ENCODE assay signal across 12 cellular contexts in genomic region chr6:159037746-159038290, GRCh38. TPM values are rescaled to one million over a fixed set of nuclear protein-coding genes. Genes with fewer than 3 reads are reported as not detected.
DNase-seq lines count a peak whose midpoint lies in the region; ATAC-seq and TF ChIP-seq lines count a peak whose summit lies in the region.
"Had no signal": no experiment of that assay in that cellular context is flagged by ENCODE, and none has a peak within 500 bp of the region (broad histone marks: within the 10 kb centered on the region; RNA-seq: fewer than 3 reads in every experiment).

No MANE protein-coding gene starts in this region.

- H2BK5ac ChIP-seq in mesenchymal stem cell (ENCODE audit: low read depth, low read length, poor library complexity, severe bottlenecking): no peak overlapping the region

- H3K4me1 ChIP-seq in mesenchymal stem cell (ENCODE audit: control insufficient read depth, insufficient read depth, low read depth, low read length): no peaks in the 10 kb centered on the region

- no peaks in the 10 kb centered on the region for H3K79me1 ChIP-seq in mesenchymal stem cell (replicated peaks; ENCODE audit: low read length, poor library complexity, severe bottlenecking)

- no peak overlapping the region for H4K8ac ChIP-seq in mesenchymal stem cell (ENCODE audit: low read length)

- POLR2A ChIA-PET in activated B cell treated with CpG ODN at 0.5 μM for 24 hours (lab: Charles Lee): interaction anchor here (0.6 to 11.4 kb wide), 17 partner anchors 15 to 1007 kb away, joined by 3 to 1007 read pairs (median 24); partner anchors contain the start of gene RSPH3

- no peaks in the 10 kb centered on the region for H3K36me3 ChIP-seq in mesenchymal stem cell (ENCODE audit: control insufficient read depth in 1 of 2, insufficient read depth in 2 of 2, low read depth in 1 of 2, low read length in 2 of 2)

- H3K18ac ChIP-seq in mesenchymal stem cell (ENCODE audit: low read depth in 1 of 2, low read length in 2 of 2): no peak overlapping the region

- peaks cover 65 to 81% of the 10 kb centered on the region in 2 donors for H3K36me3 Mint-ChIP-seq in CD14-positive monocyte
- H3K36me3 Mint-ChIP-seq in activated B cell treated with CpG ODN at 0.5 μM for 24 hours (ENCODE audit: low read depth): peaks cover 91% of the 10 kb centered on the region

- intact Hi-C loops in CD14-positive monocyte (cut with micrococcal nuclease): loop anchor here in 1 of 2 donors (5.0 kb wide), 1 partner anchor 36 kb away; the partner anchor contains the start of gene RSPH3
- intact Hi-C loops in activated B cell treated with CpG ODN at 0.5 μM for 24 hours (cut with micrococcal nuclease): loop anchor here (2.0 kb wide), 1 partner anchor 169 kb away; no protein-coding TSS in a partner anchor

- WGBS in mesenchymal stem cell: 82% methylated on average over 5 of the region's 5 CpGs

- no peak overlapping the region for H3K27ac ChIP-seq in mesenchymal stem cell (ENCODE audit: low read length, poor library complexity, severe bottlenecking)
- H3K27ac ChIP-seq: suprapubic skin had no signal

- H3K4me3 Mint-ChIP-seq in CD14-positive monocyte (peak overlapping the region; percentile 20 to 81), activated B cell treated with CpG ODN at 0.5 μM for 24 hours (peak overlapping the region; percentile 72)
- H3K4me3 Mint-ChIP-seq: activated CD4-positive, alpha-beta T cell treated with anti-CD3 and anti-CD28 coated beads, Interleukin-2, amount 10 ng/mL, durations not matched to agents 7 days and 5 days; GM23338 had no signal

- H3K4me3 ChIP-seq in GM08714 (ENCODE audit: low read length) (peak overlapping the region; percentile 12; the same call in 1 of the 2 replicates), mesenchymal stem cell (ENCODE audit: insufficient read depth in 1 of 2, low read depth in 1 of 2, low read length in 2 of 2) (no peak overlapping the region)
- H3K4me3 ChIP-seq: GM23338, suprapubic skin had no signal

- no peak overlapping the region for H3K23ac ChIP-seq in mesenchymal stem cell (ENCODE audit: low read length in 2 of 2)

- H3K9ac ChIP-seq in mesenchymal stem cell (ENCODE audit: low read length): peak overlapping the region; percentile 69

- H3K4me1 Mint-ChIP-seq in CD14-positive monocyte (peaks cover 81% of the 10 kb centered on the region), activated B cell treated with CpG ODN at 0.5 μM for 24 hours (peaks cover 87% of the 10 kb centered on the region)

- no peak overlapping the region for H4K91ac ChIP-seq in mesenchymal stem cell (ENCODE audit: low read length)

- H3K27me3 Mint-ChIP-seq in CD14-positive monocyte (ENCODE audit: low read depth in 3 of 3) (peaks cover 0 to 2% (median 2%) of the 10 kb centered on the region in 3 donors), activated B cell treated with CpG ODN at 0.5 μM for 24 hours (no peaks in the 10 kb centered on the region)
- H3K27me3 Mint-ChIP-seq: activated CD4-positive, alpha-beta T cell treated with anti-CD3 and anti-CD28 coated beads, Interleukin-2, amount 10 ng/mL, durations not matched to agents 7 days and 5 days had no signal

- H3K9me3 Mint-ChIP-seq in CD14-positive monocyte (peaks cover 0 to 3% (median 0%) of the 10 kb centered on the region in 7 donors), activated B cell treated with CpG ODN at 0.5 μM for 24 hours (no peaks in the 10 kb centered on the region)
- H3K9me3 Mint-ChIP-seq: activated CD4-positive, alpha-beta T cell treated with anti-CD3 and anti-CD28 coated beads, Interleukin-2, amount 10 ng/mL, durations not matched to agents 7 days and 5 days; GM23338 had no signal

- no peaks in the 10 kb centered on the region for H3K9me3 ChIP-seq in mesenchymal stem cell (ENCODE audit: control insufficient read depth, low read length)
- H3K9me3 ChIP-seq: suprapubic skin had no signal

- peaks cover 0 to 6% of the 10 kb centered on the region in 2 experiments for H3K27me3 ChIP-seq in mesenchymal stem cell (ENCODE audit: control insufficient read depth in 1 of 2, insufficient read depth in 1 of 2, low read length in 2 of 2)
- H3K27me3 ChIP-seq: suprapubic skin had no signal

- TF ChIP-seq CTCF in CD14-positive monocyte (IDR thresholded peaks at IDR 0.05) (no peak), activated B cell treated with CpG ODN at 0.5 μM for 24 hours (IDR thresholded peaks at IDR 0.05) (no peak)

- H2BK15ac ChIP-seq in mesenchymal stem cell (ENCODE audit: low read depth, poor library complexity, severe bottlenecking): no peak overlapping the region

- no peak overlapping the region for H2BK12ac ChIP-seq in mesenchymal stem cell (ENCODE audit: low read length in 2 of 2)

- H3K14ac ChIP-seq in mesenchymal stem cell (ENCODE audit: low read length in 2 of 2): no peak overlapping the region

- ATAC-seq in activated B cell treated with CpG ODN at 0.5 μM for 24 hours (ENCODE audit: low read depth): no peak
- no peak for ATAC-seq in activated CD4-positive, CD25-positive, alpha-beta regulatory T cell treated with anti-CD3 and anti-CD28 coated beads, Interleukin-2, amount 50 U/mL, for 24 hours
- ATAC-seq: GM23338 had no signal

- CTCF ChIA-PET in activated B cell treated with CpG ODN at 0.5 μM for 24 hours (lab: Charles Lee): interaction anchor here (0.7 to 9.9 kb wide), 3 partner anchors 28 to 97 kb away, joined by 3 to 115 read pairs (median 113); no protein-coding TSS in a partner anchor

- peak overlapping the region; percentile 100 for H3K27ac Mint-ChIP-seq in CD14-positive monocyte
- H3K27ac Mint-ChIP-seq in activated B cell treated with CpG ODN at 0.5 μM for 24 hours: peak overlapping the region; percentile 100
- H3K27ac Mint-ChIP-seq: activated CD4-positive, alpha-beta T cell treated with anti-CD3 and anti-CD28 coated beads, Interleukin-2, amount 10 ng/mL, durations not matched to agents 7 days and 5 days; GM23338 had no signal

- no peak overlapping the region for H3K4me2 ChIP-seq in mesenchymal stem cell (ENCODE audit: low read length, poor library complexity, severe bottlenecking)
- H3K4me2 ChIP-seq: GM23338 had no signal

- DNase-seq in CD14-positive monocyte (ENCODE audit: low spot score): no peak
- no peak for DNase-seq in activated B cell treated with CpG ODN at 0.5 μM for 24 hours
- no peak for DNase-seq in mesenchymal stem cell
- no peak for DNase-seq in cortex of kidney (lab: John Stamatoyannopoulos, UW)
- no peak for DNase-seq in SKM-1 treated with dmso at 0.1 percent for 144 hours (lab: John Stamatoyannopoulos, UW; ENCODE audit: unreplicated experiment)
- DNase-seq: activated CD4-positive, alpha-beta T cell treated with anti-CD3 and anti-CD28 coated beads, Interleukin-2, amount 10 ng/mL, durations not matched to agents 7 days and 5 days; NCI-H2081 had no signal

- no peak overlapping the region for H2AK5ac ChIP-seq in mesenchymal stem cell (ENCODE audit: low read length, severe bottlenecking)

- H2AFZ ChIP-seq in mesenchymal stem cell (ENCODE audit: low read depth, low read length): no peak overlapping the region
- H2AFZ ChIP-seq: GM23338 had no signal

- H2BK120ac ChIP-seq in mesenchymal stem cell (ENCODE audit: low read depth, low read length): no peak overlapping the region

- no peak overlapping the region for H3K4ac ChIP-seq in mesenchymal stem cell (ENCODE audit: low read depth in 1 of 2, low read length in 2 of 2)

RNA-seq across cellular contexts. Expression of gene TAGAP, which starts 7.0 kb away (rescaled TPM):
- 10 to 100 TPM; 51.9 to 59.1 TPM for polyA plus RNA-seq in CD14-positive monocyte
- total RNA-seq in activated B cell treated with CpG ODN at 0.5 μM for 24 hours: 129 TPM in 2 replicates
- 0.03 TPM for polyA plus RNA-seq in mesenchymal stem cell (2013, experiment 1 of 2)
- polyA plus RNA-seq in mesenchymal stem cell (2013, experiment 2 of 2): not detected
- total RNA-seq: fibroblast of villous mesenchyme, GM23338 had no signal
- polyA plus RNA-seq: GM23338 had no signal

RNA-seq across cellular contexts. Expression of gene RSPH3, which starts 37.8 kb away (rescaled TPM):
- polyA plus RNA-seq in CD14-positive monocyte: 1 to 10 TPM; 4.6 to 9.6 TPM
- total RNA-seq in activated B cell treated with CpG ODN at 0.5 μM for 24 hours: 1.9 and 2.4 TPM in 2 replicates
- polyA plus RNA-seq in mesenchymal stem cell (2013, experiment 1 of 2): 6.8 TPM
- 6.8 TPM for polyA plus RNA-seq in mesenchymal stem cell (2013, experiment 2 of 2)
